In the genomic region with DNA sequence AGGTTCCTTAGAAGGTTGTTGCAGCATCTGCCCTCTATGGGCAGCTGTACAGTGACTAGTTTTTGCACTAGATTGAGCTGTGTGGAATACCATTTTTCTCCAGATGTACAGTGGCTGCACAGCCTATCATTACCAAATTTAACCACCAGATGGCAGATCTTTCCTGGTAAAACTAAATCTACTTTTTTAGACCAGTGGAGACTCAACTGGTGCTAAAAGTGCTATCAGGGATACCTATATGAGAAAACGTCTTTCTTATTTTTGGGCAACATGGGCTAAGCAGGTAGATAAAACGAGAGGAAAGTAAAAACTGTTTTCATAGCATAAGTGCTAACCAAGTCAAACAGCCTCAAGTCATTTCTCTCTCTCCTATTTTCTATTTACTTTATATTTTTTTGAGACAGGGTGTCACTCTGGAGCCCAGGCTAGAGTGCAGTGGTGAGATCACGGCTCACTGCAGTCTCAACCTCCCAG, we compare ENCODE assay signal across 1 cellular context.
TF ChIP-seq lines count a peak whose summit lies in the region.

No MANE protein-coding gene starts in this region.

TF ChIP-seq in HCT116, 20 proteins besides CTCF, POLR2A, EP300 and RAD21:
- TF ChIP-seq REST (IDR thresholded peaks at IDR 0.05; ENCODE audit: low read depth) (no peak), FOSL1 (IDR thresholded peaks at IDR 0.05; ENCODE audit: low read depth) (no peak), CBX3 (IDR thresholded peaks at IDR 0.05; ENCODE audit: low read depth) (no peak), SIN3A (IDR thresholded peaks at IDR 0.05; ENCODE audit: low read depth) (no peak), EZH2 (IDR thresholded peaks at IDR 0.05) (no peak), ZBTB33 (IDR thresholded peaks at IDR 0.05; ENCODE audit: extremely low read depth, insufficient replicate concordance, low read length) (no peak), ELF1 (IDR thresholded peaks at IDR 0.05; ENCODE audit: borderline replicate concordance, low read depth) (no peak), ZNF274 (IDR thresholded peaks at IDR 0.05; ENCODE audit: low read depth, low read length) (no peak), ZFX (IDR thresholded peaks at IDR 0.05) (no peak), POLR2AphosphoS5 (IDR thresholded peaks at IDR 0.05; ENCODE audit: low read depth, low read length) (no peak), TCF7L2 (IDR thresholded peaks at IDR 0.05; ENCODE audit: borderline replicate concordance, extremely low read depth, insufficient read depth, insufficient read length) (no peak), YY1 (IDR thresholded peaks at IDR 0.05; ENCODE audit: extremely low read depth, insufficient replicate concordance, low read depth, low read length) (no peak), CEBPB (IDR thresholded peaks at IDR 0.05; ENCODE audit: low read depth) (no peak), EZH2phosphoT487 (IDR thresholded peaks at IDR 0.05; ENCODE audit: borderline replicate concordance) (no peak), JUND (IDR thresholded peaks at IDR 0.05) (no peak), SP1 (IDR thresholded peaks at IDR 0.05; ENCODE audit: low read depth) (no peak), EGR1 (IDR thresholded peaks at IDR 0.05; ENCODE audit: low read depth) (no peak)
- TF ChIP-seq, protein P1, sequence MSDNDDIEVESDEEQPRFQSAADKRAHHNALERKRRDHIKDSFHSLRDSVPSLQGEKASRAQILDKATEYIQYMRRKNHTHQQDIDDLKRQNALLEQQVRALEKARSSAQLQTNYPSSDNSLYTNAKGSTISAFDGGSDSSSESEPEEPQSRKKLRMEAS (IDR thresholded peaks at IDR 0.05) = no peak
- TF ChIP-seq, protein P2, sequence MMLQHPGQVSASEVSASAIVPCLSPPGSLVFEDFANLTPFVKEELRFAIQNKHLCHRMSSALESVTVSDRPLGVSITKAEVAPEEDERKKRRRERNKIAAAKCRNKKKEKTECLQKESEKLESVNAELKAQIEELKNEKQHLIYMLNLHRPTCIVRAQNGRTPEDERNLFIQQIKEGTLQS (IDR thresholded peaks at IDR 0.05) = no peak
